2 cellular contexts compared by ENCODE assay signal in genomic region chr16:88744520-88744835, GRCh38.
TF ChIP-seq lines count a peak whose summit lies in the region.

No MANE protein-coding gene starts in this region.

TF ChIP-seq in IMR-90, 13 proteins besides CTCF, POLR2A, EP300 and RAD21:
- no peak for TF ChIP-seq ELK1 (IDR thresholded peaks at IDR 0.05; ENCODE audit: borderline replicate concordance, low read depth, low read length)
- no peak for TF ChIP-seq USF2 (IDR thresholded peaks at IDR 0.05; ENCODE audit: low read depth, low read length)
- TF ChIP-seq RCOR1 (IDR thresholded peaks at IDR 0.05; ENCODE audit: insufficient replicate concordance, low read length) = no peak
- TF ChIP-seq RFX5 (IDR thresholded peaks at IDR 0.05; ENCODE audit: low read depth, low read length) = no peak
- no peak for TF ChIP-seq MAFK (IDR thresholded peaks at IDR 0.05; ENCODE audit: low read depth, low read length)
- TF ChIP-seq NFE2L2 (IDR thresholded peaks at IDR 0.05; ENCODE audit: low read depth, low read length) = no peak
- no peak for TF ChIP-seq SMC3 (IDR thresholded peaks at IDR 0.05; ENCODE audit: low read depth, low read length)
- no peak for TF ChIP-seq MXI1 (IDR thresholded peaks at IDR 0.05; ENCODE audit: borderline replicate concordance, low read depth, low read length)

TF ChIP-seq in H1, 55 proteins besides CTCF, POLR2A, EP300 and RAD21:
- no peak for TF ChIP-seq SUZ12 (IDR thresholded peaks at IDR 0.05; ENCODE audit: low read length)
- no peak for TF ChIP-seq YY1 (IDR thresholded peaks at IDR 0.05; ENCODE audit: low read depth, low read length)
- no peak for TF ChIP-seq NRF1 (IDR thresholded peaks at IDR 0.05; ENCODE audit: low read depth, low read length)
- TF ChIP-seq SP1 (IDR thresholded peaks at IDR 0.05; ENCODE audit: low read depth, low read length) = no peak
- no peak for TF ChIP-seq BRCA1 (IDR thresholded peaks at IDR 0.05; ENCODE audit: low read depth, low read length)
- no peak for TF ChIP-seq PHF8 (conservative IDR thresholded peaks at IDR 0.05; ENCODE audit: low read depth, low read length)
- TF ChIP-seq NANOG (IDR thresholded peaks at IDR 0.05; ENCODE audit: insufficient read depth, low read depth, low read length, poor library complexity, severe bottlenecking) = no peak
- no peak for TF ChIP-seq CTBP2 (IDR thresholded peaks at IDR 0.05; ENCODE audit: borderline replicate concordance, insufficient read depth, insufficient read length, low read length)
- no peak for TF ChIP-seq ASH2L (IDR thresholded peaks at IDR 0.05; ENCODE audit: low read length)
- TF ChIP-seq JUN (IDR thresholded peaks at IDR 0.05; ENCODE audit: low read depth, low read length) = no peak
- no peak for TF ChIP-seq CHD1 (IDR thresholded peaks at IDR 0.05; ENCODE audit: low read depth, low read length)
- no peak for TF ChIP-seq RNF2 (IDR thresholded peaks at IDR 0.05; ENCODE audit: borderline replicate concordance, low read depth, low read length, missing control alignments, poor library complexity, severe bottlenecking)
- TF ChIP-seq RXRA (IDR thresholded peaks at IDR 0.05; ENCODE audit: insufficient read depth, low read depth, low read length) = no peak
- no peak for TF ChIP-seq EGR1 (IDR thresholded peaks at IDR 0.05; ENCODE audit: borderline replicate concordance, low read depth, low read length)
- TF ChIP-seq KDM1A (IDR thresholded peaks at IDR 0.05; ENCODE audit: borderline replicate concordance, low read length) = no peak
- no peak for TF ChIP-seq KDM5A (IDR thresholded peaks at IDR 0.05; ENCODE audit: low read length)
